Comparison of ENCODE assay signal across 10 cellular contexts in the genomic region with DNA sequence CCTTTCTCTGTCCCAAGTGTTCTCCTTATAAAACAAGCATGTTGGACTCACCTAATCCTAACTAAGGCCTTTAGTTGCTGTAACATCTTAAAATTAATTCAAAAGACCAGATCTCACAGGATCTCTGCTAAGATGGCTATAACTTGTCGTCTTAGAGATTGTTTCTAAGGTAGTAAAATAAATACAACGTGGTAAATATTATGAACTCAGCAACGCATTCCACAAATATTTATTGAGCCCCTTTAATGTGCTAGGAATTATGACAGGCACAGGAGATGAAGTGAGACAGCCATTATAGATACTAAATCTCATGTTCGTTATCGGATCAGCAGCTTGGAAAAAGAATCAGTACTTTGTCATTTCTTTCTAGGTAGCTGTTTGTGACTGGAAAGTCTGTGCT. TPM values are rescaled to one million over a fixed set of nuclear protein-coding genes. Genes with fewer than 3 reads are reported as not detected.
DNase-seq lines count a peak whose midpoint lies in the region; ATAC-seq, FAIRE-seq and TF ChIP-seq lines count a peak whose summit lies in the region.
"Had no signal": no experiment of that assay in that cellular context is flagged by ENCODE, and none has a peak within 500 bp of the region (broad histone marks: within the 10 kb centered on the region; RNA-seq: fewer than 3 reads in every experiment).

No MANE protein-coding gene starts in this region.

- ATAC-seq in Right ventricle myocardium inferior (no peak), aorta (ENCODE audit: low FRiP score) (no peak)
- ATAC-seq: psoas muscle had no signal

- H3K27me3 Mint-ChIP-seq in activated T-helper 1 cell treated with anti-CD3 and anti-CD28 coated beads, Interleukin-12 subunit alpha, Interleukin-12 subunit beta, Interleukin-2, Interleukin-4 antibody, amounts not matched to agents 30 ng/mL and 10 ng/mL and 1 ng/mL, durations not matched to agents 14 hours and 24 hours and 36 hours (ENCODE audit: insufficient read depth) = no peaks in the 10 kb centered on the region

- FAIRE-seq in urothelium cell line (lab: Jason Lieb, UNC) = no peak

- H3K4me3 ChIP-seq in left ventricle myocardium inferior = peak overlapping the region; percentile 3
- H3K4me3 ChIP-seq in mesodermal cell (ENCODE audit: extremely low read depth, insufficient read depth, low read length, poor library complexity, severe bottlenecking) = no peak overlapping the region
- no peak overlapping the region for H3K4me3 ChIP-seq in aorta (ENCODE audit: low read length in 2 of 2)
- H3K4me3 ChIP-seq: psoas muscle had no signal

- H3K36me3 ChIP-seq in left ventricle myocardium inferior (no peaks in the 10 kb centered on the region), mesodermal cell (ENCODE audit: control insufficient read depth, insufficient read depth, low read length) (no peaks in the 10 kb centered on the region), aorta (ENCODE audit: control insufficient read depth in 1 of 2, insufficient read depth in 2 of 2, low read length in 1 of 2) (no peaks in the 10 kb centered on the region)

- H3K4me3 Mint-ChIP-seq in activated T-helper 1 cell treated with anti-CD3 and anti-CD28 coated beads, Interleukin-12 subunit alpha, Interleukin-12 subunit beta, Interleukin-2, Interleukin-4 antibody, amounts not matched to agents 30 ng/mL and 10 ng/mL and 1 ng/mL, durations not matched to agents 14 hours and 24 hours and 36 hours = peak overlapping the region; percentile 10

- no peak for TF ChIP-seq CTCF in left ventricle myocardium inferior (IDR thresholded peaks at IDR 0.05; ENCODE audit: borderline replicate concordance)

- H3K9me3 ChIP-seq in left ventricle myocardium inferior (replicated peaks) = no peaks in the 10 kb centered on the region
- no peaks in the 10 kb centered on the region for H3K9me3 ChIP-seq in mesodermal cell (ENCODE audit: control insufficient read depth, low read length)
- H3K9me3 ChIP-seq in aorta (ENCODE audit: control insufficient read depth, low read length) = no peaks in the 10 kb centered on the region
- H3K9me3 ChIP-seq: psoas muscle had no signal

- no peak for DNase-seq in left ventricle myocardium inferior
- no peak for DNase-seq in Right ventricle myocardium inferior (ENCODE audit: missing footprints)
- no peak for DNase-seq in activated T-helper 1 cell treated with anti-CD3 and anti-CD28 coated beads, Interleukin-12 subunit alpha, Interleukin-12 subunit beta, Interleukin-2, Interleukin-4 antibody, amounts not matched to agents 30 ng/mL and 10 ng/mL and 1 ng/mL, durations not matched to agents 14 hours and 24 hours and 36 hours (ENCODE audit: low spot score)
- no peak for DNase-seq in aorta
- no peak for DNase-seq in urothelium cell line (ENCODE audit: low spot score)
- no peak for DNase-seq in NCI-H1694 treated with DMSO at 0.1 percent for 48 hours (lab: John Stamatoyannopoulos, UW)
- DNase-seq in HPDE6-E6E7 (ENCODE audit: extremely low spot score) = no peak
- DNase-seq: NCI-H1930, psoas muscle had no signal

- peak overlapping the region; percentile 45 for H3K27ac Mint-ChIP-seq in activated T-helper 1 cell treated with anti-CD3 and anti-CD28 coated beads, Interleukin-12 subunit alpha, Interleukin-12 subunit beta, Interleukin-2, Interleukin-4 antibody, amounts not matched to agents 30 ng/mL and 10 ng/mL and 1 ng/mL, durations not matched to agents 14 hours and 24 hours and 36 hours

- peaks cover 3% of the 10 kb centered on the region for H3K36me3 Mint-ChIP-seq in activated T-helper 1 cell treated with anti-CD3 and anti-CD28 coated beads, Interleukin-12 subunit alpha, Interleukin-12 subunit beta, Interleukin-2, Interleukin-4 antibody, amounts not matched to agents 30 ng/mL and 10 ng/mL and 1 ng/mL, durations not matched to agents 14 hours and 24 hours and 36 hours (ENCODE audit: low read depth)

- no peaks in the 10 kb centered on the region for H3K9me3 Mint-ChIP-seq in activated T-helper 1 cell treated with anti-CD3 and anti-CD28 coated beads, Interleukin-12 subunit alpha, Interleukin-12 subunit beta, Interleukin-2, Interleukin-4 antibody, amounts not matched to agents 30 ng/mL and 10 ng/mL and 1 ng/mL, durations not matched to agents 14 hours and 24 hours and 36 hours

- H3K4me1 ChIP-seq in left ventricle myocardium inferior (peaks cover 15% of the 10 kb centered on the region), mesodermal cell (ENCODE audit: control insufficient read depth, insufficient read depth, low read length, poor library complexity, severe bottlenecking) (peaks cover 15% of the 10 kb centered on the region), aorta (ENCODE audit: control insufficient read depth in 1 of 2, insufficient read depth in 2 of 2, low read length in 2 of 2) (no peaks in the 10 kb centered on the region)
- H3K4me1 ChIP-seq: psoas muscle had no signal

- H3K27me3 ChIP-seq in left ventricle myocardium inferior (ENCODE audit: low read depth) (no peaks in the 10 kb centered on the region), aorta (ENCODE audit: control insufficient read depth in 1 of 2, insufficient read depth in 2 of 2, low read length in 1 of 2) (no peaks in the 10 kb centered on the region)

- peaks cover 50% of the 10 kb centered on the region for H3K4me1 Mint-ChIP-seq in activated T-helper 1 cell treated with anti-CD3 and anti-CD28 coated beads, Interleukin-12 subunit alpha, Interleukin-12 subunit beta, Interleukin-2, Interleukin-4 antibody, amounts not matched to agents 30 ng/mL and 10 ng/mL and 1 ng/mL, durations not matched to agents 14 hours and 24 hours and 36 hours (ENCODE audit: low read depth)

- intact Hi-C loops in left ventricle myocardium inferior (cut with micrococcal nuclease) = no loop called here
- intact Hi-C loops in Right ventricle myocardium inferior (cut with DNase I) = no loop called here
- intact Hi-C loops in activated T-helper 1 cell treated with anti-CD3 and anti-CD28 coated beads, Interleukin-12 subunit alpha, Interleukin-12 subunit beta, Interleukin-2, Interleukin-4 antibody, amounts not matched to agents 30 ng/mL and 10 ng/mL and 1 ng/mL, durations not matched to agents 14 hours and 24 hours and 36 hours (cut with micrococcal nuclease) = loop anchor here (1.0 to 5.0 kb wide), 3 partner anchors 18 to 89 kb away; partner anchors contain the start of gene PAQR8
- intact Hi-C loops in aorta (cut with DNase I) = no loop called here

- 100% methylated on average over 3 to 4 of the region's 5 CpGs for WGBS in mesodermal cell (ENCODE audit: insufficient coverage in 2 of 2), 2 experiments
- 3 to 7% methylated on average over 5 of the region's 5 CpGs for WGBS in aorta, 2 donors

- H3K27ac ChIP-seq in left ventricle myocardium inferior (replicated peaks) (peak overlapping the region; percentile 50), mesodermal cell (ENCODE audit: low read depth, low read length, severe bottlenecking) (peak overlapping the region; percentile 12), aorta (ENCODE audit: low read depth in 1 of 2, low read length in 2 of 2) (peak overlapping the region; percentile 13 to 88)
- H3K27ac ChIP-seq: psoas muscle had no signal

RNA-seq across cellular contexts. Expression of gene MCM3, which starts 20.8 kb away (rescaled TPM):
- total RNA-seq in left ventricle myocardium inferior = 20.1 TPM
- 21.7 TPM for total RNA-seq in Right ventricle myocardium inferior
- total RNA-seq in activated T-helper 1 cell treated with anti-CD3 and anti-CD28 coated beads, Interleukin-12 subunit alpha, Interleukin-12 subunit beta, Interleukin-2, Interleukin-4 antibody, amounts not matched to agents 30 ng/mL and 10 ng/mL and 1 ng/mL, durations not matched to agents 14 hours and 24 hours and 36 hours = 212 and 214 TPM in 2 replicates
- 72.3 TPM for polyA plus RNA-seq in mesodermal cell (2013, experiment 1 of 2)
- 67.2 TPM for polyA plus RNA-seq in mesodermal cell (2013, experiment 2 of 2)
- 10 to 100 TPM; 24.5 to 30.5 TPM for total RNA-seq in aorta
- 10 to 100 TPM; 11.6 to 21.6 TPM for polyA plus RNA-seq in aorta

RNA-seq across cellular contexts. Expression of gene PAQR8, which starts 56.6 kb away (rescaled TPM):
- total RNA-seq in left ventricle myocardium inferior (2.0 TPM), Right ventricle myocardium inferior (1.9 TPM), aorta (1 to 10 TPM; 2.5 to 6.5 TPM)
- 2.5 and 2.8 TPM in 2 replicates for total RNA-seq in activated T-helper 1 cell treated with anti-CD3 and anti-CD28 coated beads, Interleukin-12 subunit alpha, Interleukin-12 subunit beta, Interleukin-2, Interleukin-4 antibody, amounts not matched to agents 30 ng/mL and 10 ng/mL and 1 ng/mL, durations not matched to agents 14 hours and 24 hours and 36 hours
- 18.8 TPM for polyA plus RNA-seq in mesodermal cell (2013, experiment 1 of 2)
- 18.5 TPM for polyA plus RNA-seq in mesodermal cell (2013, experiment 2 of 2)
- polyA plus RNA-seq in aorta = 1 to 10 TPM; 1.7 to 4.8 TPM
